21 cellular contexts compared by ENCODE assay signal in genomic region chr1:209802780-209803152, GRCh38. TPM values are rescaled to one million over a fixed set of nuclear protein-coding genes. Genes with fewer than 3 reads are reported as not detected.
"Had no signal": no experiment of that assay in that cellular context is flagged by ENCODE, and none has a peak within 500 bp of the region (broad histone marks: within the 10 kb centered on the region; RNA-seq: fewer than 3 reads in every experiment).

No MANE protein-coding gene starts in this region.

- ATAC-seq: activated T-cell treated with anti-CD3 and anti-CD28 coated beads, Interleukin-2, amount 50 U/mL, for 4 hours; stimulated activated memory B cell treated with anti-CD40 and anti-IgM and Interleukin-4, amounts not matched to agents 10 μg/mL and 1 μg/mL and 100 μg/mL, for 72 hours; upper lobe of right lung had no signal

- H3K27ac ChIP-seq: cardiac muscle cell, colonic mucosa, ovary, SJSA1, upper lobe of right lung had no signal

- H3K9me3 ChIP-seq: colonic mucosa, SJSA1, upper lobe of right lung had no signal

- H3K4me3 Mint-ChIP-seq: activated naive CD8-positive, alpha-beta T cell treated with anti-CD3 and anti-CD28 coated beads, Interleukin-2, amount 10 ng/mL, durations not matched to agents 7 days and 5 days; activated T-cell treated with anti-CD3 and anti-CD28 coated beads, Interleukin-2, amount 50 U/mL, for 4 hours; memory B cell; neural crest cell; stimulated activated memory B cell treated with anti-CD40 and anti-IgM and Interleukin-4, amounts not matched to agents 10 μg/mL and 1 μg/mL and 100 μg/mL, for 72 hours had no signal

- H3K4me1 ChIP-seq: colonic mucosa had no signal

- DNase-seq: activated CD4-positive, alpha-beta T cell treated with anti-CD3 and anti-CD28 coated beads for 1 hour; activated CD4-positive, alpha-beta T cell treated with anti-CD3 and anti-CD28 coated beads, Interleukin-2, amount 50 U/mL, for 48 hours; activated gamma-delta T cell treated with Interleukin-2 at 50 U/mL for 16 hours; activated naive CD8-positive, alpha-beta T cell treated with anti-CD3 and anti-CD28 coated beads, Interleukin-2, amount 10 ng/mL, durations not matched to agents 7 days and 5 days; activated T-cell treated with anti-CD3 and anti-CD28 coated beads, Interleukin-2, amount 50 U/mL, for 4 hours; aorta; colonic mucosa; effector CD4-positive, alpha-beta T cell; hypothalamus; left cardiac atrium; ovary; T-helper 9 cell; upper lobe of right lung had no signal

- H3K4me3 ChIP-seq: cardiac muscle cell, colonic mucosa, ovary, SJSA1, upper lobe of right lung had no signal

- H3K36me3 ChIP-seq: cardiac muscle cell, colonic mucosa, ovary, SJSA1, upper lobe of right lung had no signal

- H3K36me3 Mint-ChIP-seq: activated naive CD8-positive, alpha-beta T cell treated with anti-CD3 and anti-CD28 coated beads, Interleukin-2, amount 10 ng/mL, durations not matched to agents 7 days and 5 days had no signal

- H3K27ac Mint-ChIP-seq: activated naive CD8-positive, alpha-beta T cell treated with anti-CD3 and anti-CD28 coated beads, Interleukin-2, amount 10 ng/mL, durations not matched to agents 7 days and 5 days; memory B cell; stimulated activated memory B cell treated with anti-CD40 and anti-IgM and Interleukin-4, amounts not matched to agents 10 μg/mL and 1 μg/mL and 100 μg/mL, for 72 hours had no signal

- H3K9me3 Mint-ChIP-seq: activated naive CD8-positive, alpha-beta T cell treated with anti-CD3 and anti-CD28 coated beads, Interleukin-2, amount 10 ng/mL, durations not matched to agents 7 days and 5 days; activated T-cell treated with anti-CD3 and anti-CD28 coated beads, Interleukin-2, amount 50 U/mL, for 4 hours; memory B cell; neural crest cell; stimulated activated memory B cell treated with anti-CD40 and anti-IgM and Interleukin-4, amounts not matched to agents 10 μg/mL and 1 μg/mL and 100 μg/mL, for 72 hours had no signal

- H3K27me3 ChIP-seq: colonic mucosa, ovary, SJSA1, upper lobe of right lung had no signal

- H3K27me3 Mint-ChIP-seq: activated naive CD8-positive, alpha-beta T cell treated with anti-CD3 and anti-CD28 coated beads, Interleukin-2, amount 10 ng/mL, durations not matched to agents 7 days and 5 days; memory B cell; stimulated activated memory B cell treated with anti-CD40 and anti-IgM and Interleukin-4, amounts not matched to agents 10 μg/mL and 1 μg/mL and 100 μg/mL, for 72 hours had no signal

RNA-seq across cellular contexts. Expression of gene IRF6, which starts 3.2 kb away (rescaled TPM):
- total RNA-seq: SJSA1 had no signal

RNA-seq across cellular contexts. Expression of gene TRAF3IP3, which starts 46.9 kb away (rescaled TPM):
- total RNA-seq: epithelial cell of proximal tubule, glomerular endothelial cell, neural crest cell, renal cortical epithelial cell, SJSA1 had no signal
